ENCODE assay signal across 16 cellular contexts in genomic region chr15:47188766-47189507, GRCh38.
DNase-seq lines count a peak whose midpoint lies in the region; ATAC-seq, FAIRE-seq and TF ChIP-seq lines count a peak whose summit lies in the region.
"Had no signal": no experiment of that assay in that cellular context is flagged by ENCODE, and none has a peak within 500 bp of the region (broad histone marks: within the 10 kb centered on the region; RNA-seq: fewer than 3 reads in every experiment).

No MANE protein-coding gene starts in this region.

- H3K36me3 ChIP-seq in HEK293 (ENCODE audit: control insufficient read depth in 2 of 2, insufficient read depth in 1 of 2, low read length in 2 of 2) (no peaks in the 10 kb centered on the region), endothelial cell of umbilical vein (ENCODE audit: control insufficient read depth in 2 of 2, extremely low read depth in 1 of 2, insufficient read depth in 2 of 2, low read length in 2 of 2) (no peaks in the 10 kb centered on the region)
- H3K36me3 ChIP-seq: BLaER1 had no signal

- H3K9me3 ChIP-seq in HEK293 (ENCODE audit: control insufficient read depth, insufficient read depth, low read depth, low read length) (no peaks in the 10 kb centered on the region), endothelial cell of umbilical vein (replicated peaks; ENCODE audit: control insufficient read depth, insufficient read depth, low read length) (no peaks in the 10 kb centered on the region)

- DNase-seq in NCI-H1417 (lab: John Stamatoyannopoulos, UW), result peak in 2 of 3 experiments; percentile 3 to 75
- no peak for DNase-seq in NCI-H1417 treated with DMSO at 0.1 percent for 48 hours (lab: John Stamatoyannopoulos, UW)
- DNase-seq in NCI-H774 (lab: John Stamatoyannopoulos, UW), result peak; percentile 17
- no peak for DNase-seq in endothelial cell of umbilical vein (ENCODE audit: low read depth, low spot score)
- DNase-seq in globus pallidus (ENCODE audit: low spot score), result no peak
- DNase-seq: CD8-positive, alpha-beta memory T cell; KBM-7; NCI-H2029; SIG-M5; T-helper 2 cell had no signal

- H3K27me3 ChIP-seq in endothelial cell of umbilical vein (ENCODE audit: control insufficient read depth in 2 of 2, insufficient read depth in 2 of 2, low read length in 2 of 2), result no peaks in the 10 kb centered on the region

- H3K9ac ChIP-seq in endothelial cell of umbilical vein (replicated peaks; ENCODE audit: extremely low read depth, insufficient read depth, low read length), result no peak overlapping the region
- H3K9ac ChIP-seq: BLaER1 had no signal

- H2AFZ ChIP-seq in endothelial cell of umbilical vein (ENCODE audit: low read depth, low read length), result no peak overlapping the region

- peaks cover 18% of the 10 kb centered on the region for H3K79me2 ChIP-seq in endothelial cell of umbilical vein (ENCODE audit: control insufficient read depth, insufficient read depth, low read length)

- no peaks in the 10 kb centered on the region for H4K20me1 ChIP-seq in endothelial cell of umbilical vein (replicated peaks; ENCODE audit: control insufficient read depth, extremely low read depth, insufficient read depth, low read length)
- H4K20me1 ChIP-seq: BLaER1 had no signal

- ATAC-seq in HG03139 (IDR thresholded peaks at IDR 0.05; ENCODE audit: unreplicated experiment) (no peak), HG03095 (IDR thresholded peaks at IDR 0.05; ENCODE audit: unreplicated experiment) (no peak)
- ATAC-seq: HCT116 had no signal

- no peak for TF ChIP-seq CTCF in HEK293 (tag by site-specific recombination; IDR thresholded peaks at IDR 0.05)
- TF ChIP-seq CTCF in endothelial cell of umbilical vein (IDR thresholded peaks at IDR 0.05; ENCODE audit: extremely low read depth in 1 of 2, insufficient read depth in 1 of 2, low read depth in 1 of 2, low read length in 2 of 2), result no peak

- H3K4me2 ChIP-seq in endothelial cell of umbilical vein (ENCODE audit: insufficient read depth, low read length), result no peak overlapping the region
- H3K4me2 ChIP-seq: BLaER1 had no signal

- H3K27ac ChIP-seq in HEK293 (ENCODE audit: extremely low read depth, low read depth, low read length) (no peak overlapping the region), endothelial cell of umbilical vein (ENCODE audit: insufficient read depth, low read depth, low read length) (no peak overlapping the region)
- H3K27ac ChIP-seq: 22Rv1, BLaER1 had no signal

- CTCF ChIA-PET in HEK293 (lab: Yijun Ruan, JAX) (no interaction called here), endothelial cell of umbilical vein (lab: Charles Lee) (interaction anchor here (0.9 to 4.0 kb wide), 5 partner anchors 10 to 1483 kb away, joined by 4 to 17 read pairs (median 5); no protein-coding TSS in a partner anchor)

- POLR2A ChIA-PET in HEK293 (lab: Yijun Ruan, JAX) (no interaction called here), endothelial cell of umbilical vein (lab: Charles Lee) (no interaction called here)

- no peak for TF ChIP-seq POLR2A in endothelial cell of umbilical vein (IDR thresholded peaks at IDR 0.05; ENCODE audit: low read depth, low read length)

- intact Hi-C loops in endothelial cell of umbilical vein (cut with micrococcal nuclease), result no loop called here

- peak; percentile 4 for FAIRE-seq in endothelial cell of umbilical vein (lab: Jason Lieb, UNC)

- dilution Hi-C loops in endothelial cell of umbilical vein (cut with MboI; ENCODE audit: extremely low pct_ligation_motif_present, low sequenced_read_pairs), result no loop called here

- H3K4me3 ChIP-seq in HEK293 (ENCODE audit: low read depth, low read length) (no peak overlapping the region), endothelial cell of umbilical vein (replicated peaks in 1 of 3; ENCODE audit: insufficient read depth in 1 of 3, low read depth in 1 of 3, low read length in 3 of 3) (no peak overlapping the region)
- H3K4me3 ChIP-seq: BLaER1 had no signal

- H3K4me1 ChIP-seq in HEK293 (ENCODE audit: control insufficient read depth, insufficient read depth, low read length) (no peaks in the 10 kb centered on the region; the same call in 1 of the 2 replicates), endothelial cell of umbilical vein (ENCODE audit: control insufficient read depth, extremely low read depth, insufficient read depth, low read length) (peaks cover 11% of the 10 kb centered on the region)
- H3K4me1 ChIP-seq: BLaER1 had no signal

- no TSS peak for BruUV-seq in endothelial cell of umbilical vein (replicated peaks; lab: Mats Ljungman, UMichigan)

- H3K9me1 ChIP-seq in endothelial cell of umbilical vein (replicated peaks; ENCODE audit: control insufficient read depth, extremely low read depth, insufficient read depth, low read length), result no peaks in the 10 kb centered on the region

TF ChIP-seq in HEK293, 187 proteins besides CTCF, POLR2A, EP300 and RAD21:
- TF ChIP-seq MZF1 (tag by site-specific recombination; IDR thresholded peaks at IDR 0.05; ENCODE audit: borderline replicate concordance) (no peak), SCRT1 (tag by site-specific recombination; IDR thresholded peaks at IDR 0.05; ENCODE audit: borderline replicate concordance) (peak; percentile 76), ZNF449 (tag by site-specific recombination; IDR thresholded peaks at IDR 0.05) (peak; percentile 66; the same call in 1 of the 2 replicates), SCRT2 (tag by site-specific recombination; IDR thresholded peaks at IDR 0.05) (peak; percentile 50; the same call in 1 of the 2 replicates), ZNF596 (tag by site-specific recombination; IDR thresholded peaks at IDR 0.05) (no peak)

TF ChIP-seq in endothelial cell of umbilical vein, 7 proteins besides CTCF, POLR2A, EP300 and RAD21:
- TF ChIP-seq EZH2 (IDR thresholded peaks at IDR 0.05; ENCODE audit: borderline replicate concordance, low read depth, low read length, severe bottlenecking) (no peak), MYC (IDR thresholded peaks at IDR 0.05; ENCODE audit: low read depth, low read length) (no peak), MAX (IDR thresholded peaks at IDR 0.05; ENCODE audit: insufficient read depth, insufficient read length) (no peak), JUN (IDR thresholded peaks at IDR 0.05; ENCODE audit: borderline replicate concordance, insufficient read depth, insufficient read length, low read depth) (no peak), POLR2AphosphoS5 (IDR thresholded peaks at IDR 0.05; ENCODE audit: insufficient read depth, low read depth, low read length) (no peak), FOS (IDR thresholded peaks at IDR 0.05; ENCODE audit: borderline replicate concordance, insufficient read depth, low read length) (no peak), GATA2 (IDR thresholded peaks at IDR 0.05; ENCODE audit: insufficient read depth, insufficient read length, low read depth, low read length) (no peak)

Comparison
In these comparisons a context has a peak if more than half of its experiments do, and no peak if none do; other contexts are left out.
1. DNase-seq: peak in NCI-H1417 (2 of 3) and NCI-H774 (single experiment); none in NCI-H1417 treated with DMSO at 0.1 percent for 48 hours (single experiment), endothelial cell of umbilical vein (single experiment) and globus pallidus (single experiment).